23 cellular contexts compared by ENCODE assay signal in genomic region chr13:98410591-98410990, GRCh38.
"Had no signal": no experiment of that assay in that cellular context is flagged by ENCODE, and none has a peak within 500 bp of the region (broad histone marks: within the 10 kb centered on the region; RNA-seq: fewer than 3 reads in every experiment).

No MANE protein-coding gene starts in this region.

- H3K27ac ChIP-seq: HL-60, KMS-11, SJSA1, SK-N-MC had no signal

- H3K9me3 ChIP-seq: SJSA1 had no signal

- H3K27ac Mint-ChIP-seq: IgD-negative memory B cell had no signal

- H3K36me3 Mint-ChIP-seq: IgD-negative memory B cell had no signal

- H3K4me2 ChIP-seq: KMS-11 had no signal

- H3K4me1 ChIP-seq: SJSA1 had no signal

- H3K4me3 Mint-ChIP-seq: IgD-negative memory B cell had no signal

- ATAC-seq: K562 had no signal

- H3K9ac ChIP-seq: KMS-11 had no signal

- DNase-seq: Kasumi-1, MM.1S, NCI-H1092 treated with DMSO at 0.1 percent for 48 hours, NCI-H1436, NCI-H187, NCI-H2029, NCI-H2081 treated with DMSO at 0.1 percent for 48 hours, NCI-H2171, NCI-H226, NCI-H446, NCI-H510A, NCI-H524 treated with DMSO at 0.1 percent for 48 hours, NCI-H69, NCI-H774, Right ventricle myocardium superior, RPMI8226, SIG-M5 had no signal

- H3K4me3 ChIP-seq: K562, SJSA1, SK-N-MC had no signal
